In the genomic region with DNA sequence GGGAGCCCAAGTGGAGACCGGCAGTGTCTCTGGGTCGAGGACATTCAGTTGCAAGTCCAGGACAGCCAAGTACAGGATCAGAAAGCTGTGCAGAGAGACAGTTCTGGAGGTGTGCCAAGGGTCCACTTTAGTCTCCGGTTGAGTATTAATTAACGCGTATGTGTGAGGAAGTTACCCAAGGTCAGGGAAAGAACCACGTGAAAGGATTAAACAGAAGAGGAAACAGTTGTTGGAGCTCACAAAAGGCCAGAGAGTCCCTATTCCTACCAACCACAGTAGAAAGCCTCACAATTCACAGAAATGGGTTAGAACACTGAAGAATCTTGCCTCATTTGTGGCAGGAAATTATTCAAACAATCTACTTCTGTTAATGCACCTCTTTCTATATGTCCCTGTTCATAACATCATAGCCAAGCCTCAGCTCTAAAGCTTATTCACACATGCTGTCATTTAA, we compare ENCODE assay signal across 10 cellular contexts. TPM values are rescaled to one million over a fixed set of nuclear protein-coding genes. Genes with fewer than 3 reads are reported as not detected.
DNase-seq lines count a peak whose midpoint lies in the region; ATAC-seq and TF ChIP-seq lines count a peak whose summit lies in the region.
"Had no signal": no experiment of that assay in that cellular context is flagged by ENCODE, and none has a peak within 500 bp of the region (broad histone marks: within the 10 kb centered on the region; RNA-seq: fewer than 3 reads in every experiment).

No MANE protein-coding gene starts in this region.

- DNase-seq in Kasumi-1 (lab: John Stamatoyannopoulos, UW) (peak; percentile 90 to 92), SKM-1 (lab: John Stamatoyannopoulos, UW; ENCODE audit: unreplicated experiment) (peak; percentile 91), left lung (peak in 1 of 2 donors; percentile 75), PC-3 (no peak), GOT3 (lab: John Stamatoyannopoulos, UW) (no peak), NCI-H526 treated with DMSO at 0.1 percent for 48 hours (lab: John Stamatoyannopoulos, UW) (no peak)

- POLR2A ChIA-PET in PC-3 (lab: Charles Lee; ENCODE audit: unreplicated experiment), result no interaction called here

- no peaks in the 10 kb centered on the region for H3F3A ChIP-seq in PC-3 (ENCODE audit: low read length, unreplicated experiment)

- no peak overlapping the region for H3K9ac ChIP-seq in PC-3 (ENCODE audit: low read length)

- H3K27me3 ChIP-seq in left lung, result no peaks in the 10 kb centered on the region
- no peaks in the 10 kb centered on the region for H3K27me3 ChIP-seq in PC-3 (ENCODE audit: low read length)
- H3K27me3 ChIP-seq: tibial artery had no signal

- CTCF ChIA-PET in PC-3 (lab: Charles Lee), result no interaction called here

- TF ChIP-seq CTCF in left lung (IDR thresholded peaks at IDR 0.05), result no peak
- no peak for TF ChIP-seq CTCF in PC-3 (conservative IDR thresholded peaks at IDR 0.05; ENCODE audit: low read depth, low read length)

- H3K36me3 ChIP-seq in left lung, result no peaks in the 10 kb centered on the region
- no peaks in the 10 kb centered on the region for H3K36me3 ChIP-seq in PC-3 (ENCODE audit: low read depth, low read length)
- H3K36me3 ChIP-seq: tibial artery had no signal

- H3K4me1 ChIP-seq in left lung, result peaks cover 0 to 40% of the 10 kb centered on the region in 2 donors
- H3K4me1 ChIP-seq in PC-3 (ENCODE audit: insufficient read depth, low read length), result no peaks in the 10 kb centered on the region
- H3K4me1 ChIP-seq: tibial artery had no signal

- BruUV-seq in PC-3 (replicated peaks; lab: Mats Ljungman, UMichigan), result no TSS peak

- H4K20me1 ChIP-seq in PC-3 (ENCODE audit: low read length), result no peaks in the 10 kb centered on the region

- no peak overlapping the region for H2AFZ ChIP-seq in PC-3 (ENCODE audit: low read length)

- no peaks in the 10 kb centered on the region for H3K79me2 ChIP-seq in PC-3 (ENCODE audit: low read length)

- no peak overlapping the region for H3K4me2 ChIP-seq in PC-3 (ENCODE audit: low read length)

- no peak overlapping the region for H3K4me3 ChIP-seq in left lung
- no peak overlapping the region for H3K4me3 ChIP-seq in PC-3 (ENCODE audit: low read length)
- H3K4me3 ChIP-seq: tibial artery had no signal

- H3K27ac ChIP-seq in left lung (peak overlapping the region; percentile 69 to 92), PC-3 (ENCODE audit: low read length) (no peak overlapping the region)
- H3K27ac ChIP-seq: tibial artery had no signal

- no peaks in the 10 kb centered on the region for H3K9me2 ChIP-seq in PC-3 (replicated peaks; ENCODE audit: low read length)

- H3K9me3 ChIP-seq in left lung (no peaks in the 10 kb centered on the region), PC-3 (ENCODE audit: low read length) (no peaks in the 10 kb centered on the region)
- H3K9me3 ChIP-seq: tibial artery had no signal

- ATAC-seq in GM18511 (IDR thresholded peaks at IDR 0.05; ENCODE audit: unreplicated experiment) (peak; percentile 86), left lung (peak; percentile 87), PC-3 (no peak), GM21515 (IDR thresholded peaks at IDR 0.05; ENCODE audit: unreplicated experiment) (no peak)

- intact Hi-C loops in left lung (cut with DNase I), result no loop called here
- intact Hi-C loops in PC-3 (cut with micrococcal nuclease), result loop anchor here (10.0 kb wide), 1 partner anchor 577 kb away; no protein-coding TSS in a partner anchor

RNA-seq across cellular contexts. Expression of gene NSUN7, which starts 17.9 kb away (rescaled TPM):
- 1 to 10 TPM; 5.3 to 7.4 TPM for total RNA-seq in left lung
- total RNA-seq in PC-3 (2014; rRNA removed), result 4.2 and 6.7 TPM in 2 replicates
- total RNA-seq: activated CD8-positive, alpha-beta memory T cell treated with anti-CD3 and anti-CD28 coated beads for 36 hours had no signal

Comparison
In these comparisons a context has a peak if more than half of its experiments do, and no peak if none do; other contexts are left out.
1. ATAC-seq: peak in GM18511 (single experiment) and left lung (single experiment); none in PC-3 (single experiment) and GM21515 (single experiment).
2. DNase-seq: peak in Kasumi-1 (2 of 2) and SKM-1 (single experiment); none in PC-3 (single experiment), GOT3 (single experiment) and NCI-H526 treated with DMSO at 0.1 percent for 48 hours (single experiment).